Comparison of ENCODE assay signal across 1 cellular context in genomic region chr10:5659702-5660528, GRCh38.
TF ChIP-seq lines count a peak whose summit lies in the region.

No MANE protein-coding gene starts in this region.

TF ChIP-seq in HepG2, 621 proteins besides CTCF, POLR2A, EP300 and RAD21 (continued from another document and continues in another):
- TF ChIP-seq AHDC1 (CRISPR knock-in tag; IDR thresholded peaks at IDR 0.05; ENCODE audit: borderline replicate concordance), result peak; percentile 55; the same call in 1 of the 2 replicates
- no peak for TF ChIP-seq HHEX (CRISPR knock-in tag; IDR thresholded peaks at IDR 0.05)
- peak; percentile 35; the same call in 1 of the 2 replicates for TF ChIP-seq FOXP1 (IDR thresholded peaks at IDR 0.05)
- peak; percentile 79 for TF ChIP-seq FOXP1 (CRISPR knock-in tag; IDR thresholded peaks at IDR 0.05)
- TF ChIP-seq ZNF512 (CRISPR knock-in tag; IDR thresholded peaks at IDR 0.05), result no peak
- TF ChIP-seq ZNF263 (CRISPR knock-in tag; IDR thresholded peaks at IDR 0.05), result no peak; the same call in 1 of the 2 replicates
- TF ChIP-seq ZFP1 (CRISPR knock-in tag; IDR thresholded peaks at IDR 0.05), result no peak
- no peak for TF ChIP-seq MED13 (CRISPR knock-in tag; IDR thresholded peaks at IDR 0.05)
- no peak for TF ChIP-seq ZNF879 (CRISPR knock-in tag; IDR thresholded peaks at IDR 0.05)
- no peak for TF ChIP-seq DBP (CRISPR knock-in tag; IDR thresholded peaks at IDR 0.05; ENCODE audit: not compliant biosample characterization)
- no peak for TF ChIP-seq SRSF9 (IDR thresholded peaks at IDR 0.05; ENCODE audit: borderline replicate concordance, insufficient read depth, low read depth, low read length, poor library complexity, severe bottlenecking)
- no peak for TF ChIP-seq ZXDC (CRISPR knock-in tag; IDR thresholded peaks at IDR 0.05)
- no peak for TF ChIP-seq ZBTB49 (CRISPR knock-in tag; IDR thresholded peaks at IDR 0.05; ENCODE audit: borderline replicate concordance)
- TF ChIP-seq ZBTB25 (CRISPR knock-in tag; IDR thresholded peaks at IDR 0.05), result 0 out of 2 replicates have a peak, but pooled peaks have one; percentile 55
- TF ChIP-seq XBP1 (CRISPR knock-in tag; IDR thresholded peaks at IDR 0.05), result no peak
- no peak for TF ChIP-seq CENPBD1 (CRISPR knock-in tag; IDR thresholded peaks at IDR 0.05; ENCODE audit: borderline replicate concordance, low read depth)
- TF ChIP-seq TARDBP (CRISPR knock-in tag; IDR thresholded peaks at IDR 0.05), result peak; percentile 62; the same call in 1 of the 2 replicates
- TF ChIP-seq ZNF878 (CRISPR knock-in tag; IDR thresholded peaks at IDR 0.05), result no peak
- no peak for TF ChIP-seq ZNF484 (CRISPR knock-in tag; IDR thresholded peaks at IDR 0.05; ENCODE audit: borderline replicate concordance, low read depth)
- TF ChIP-seq GTF3A (CRISPR knock-in tag; conservative IDR thresholded peaks at IDR 0.05), result no peak
- no peak for TF ChIP-seq KIAA2018 (CRISPR knock-in tag; IDR thresholded peaks at IDR 0.05; ENCODE audit: borderline replicate concordance)
- peak; percentile 80 for TF ChIP-seq ZNF687 (CRISPR knock-in tag; IDR thresholded peaks at IDR 0.05)
